In genomic region chr7:29684787-29685650, GRCh38 we compare ENCODE assay signal across 8 cellular contexts.
DNase-seq lines count a peak whose midpoint lies in the region; ATAC-seq and TF ChIP-seq lines count a peak whose summit lies in the region.

No MANE protein-coding gene starts in this region.

- ATAC-seq in GM19351 (IDR thresholded peaks at IDR 0.05; ENCODE audit: unreplicated experiment) (peak; percentile 71), HG03460 (IDR thresholded peaks at IDR 0.05; ENCODE audit: unreplicated experiment) (peak; percentile 82)
- ATAC-seq in naive thymus-derived CD4-positive, alpha-beta T cell, result peak; percentile 86

- H3K4me1 ChIP-seq in naive thymus-derived CD4-positive, alpha-beta T cell (ENCODE audit: control insufficient read depth in 2 of 2, insufficient read depth in 2 of 2, low read length in 2 of 2), result no peaks in the 10 kb centered on the region

- no peaks in the 10 kb centered on the region for H3K27me3 ChIP-seq in naive thymus-derived CD4-positive, alpha-beta T cell (ENCODE audit: control insufficient read depth in 2 of 2, insufficient read depth in 2 of 2, low read length in 2 of 2)

- CTCF ChIA-PET in naive thymus-derived CD4-positive, alpha-beta T cell (lab: Charles Lee), result no interaction called here

- DNase-seq in OCI-M1 (lab: John Stamatoyannopoulos, UW) (peak; percentile 64), fibroblast of peridontal ligament (ENCODE audit: extremely low read depth) (peak; percentile 57), stromal cell of bone marrow (ENCODE audit: low read depth) (peak; percentile 45)
- DNase-seq in activated T-helper 2 cell treated with anti-CD3 and anti-CD28 coated beads, Interferon-gamma antibody, Interleukin-2, Interleukin-4, amounts not matched to agents 10 μg/mL and 5 μg/mL and 100 μg/mL, durations not matched to agents 14 hours and 24 hours and 36 hours (ENCODE audit: low spot score), result peak; percentile 46
- peak in 8 of 9 donors; percentile 13 to 58 (median 40) for DNase-seq in naive thymus-derived CD4-positive, alpha-beta T cell

- peaks cover 46% of the 10 kb centered on the region for H3K27me3 Mint-ChIP-seq in activated T-helper 2 cell treated with anti-CD3 and anti-CD28 coated beads, Interferon-gamma antibody, Interleukin-2, Interleukin-4, amounts not matched to agents 10 μg/mL and 5 μg/mL and 100 μg/mL, durations not matched to agents 14 hours and 24 hours and 36 hours (ENCODE audit: low read depth)
- peaks cover 5 to 43% (median 20%) of the 10 kb centered on the region in 5 donors for H3K27me3 Mint-ChIP-seq in naive thymus-derived CD4-positive, alpha-beta T cell

- H3K36me3 ChIP-seq in naive thymus-derived CD4-positive, alpha-beta T cell (ENCODE audit: control insufficient read depth in 2 of 3, insufficient read depth in 3 of 3, low read length in 3 of 3), result no peaks in the 10 kb centered on the region

- intact Hi-C loops in activated T-helper 2 cell treated with anti-CD3 and anti-CD28 coated beads, Interferon-gamma antibody, Interleukin-2, Interleukin-4, amounts not matched to agents 10 μg/mL and 5 μg/mL and 100 μg/mL, durations not matched to agents 14 hours and 24 hours and 36 hours (cut with micrococcal nuclease), result no loop called here
- intact Hi-C loops in naive thymus-derived CD4-positive, alpha-beta T cell (cut with micrococcal nuclease), result no loop called here

- H3K9me3 Mint-ChIP-seq in activated T-helper 2 cell treated with anti-CD3 and anti-CD28 coated beads, Interferon-gamma antibody, Interleukin-2, Interleukin-4, amounts not matched to agents 10 μg/mL and 5 μg/mL and 100 μg/mL, durations not matched to agents 14 hours and 24 hours and 36 hours, result no peaks in the 10 kb centered on the region
- no peaks in the 10 kb centered on the region for H3K9me3 Mint-ChIP-seq in naive thymus-derived CD4-positive, alpha-beta T cell

- POLR2A ChIA-PET in naive thymus-derived CD4-positive, alpha-beta T cell (lab: Charles Lee), result no interaction called here

- H3K36me3 Mint-ChIP-seq in activated T-helper 2 cell treated with anti-CD3 and anti-CD28 coated beads, Interferon-gamma antibody, Interleukin-2, Interleukin-4, amounts not matched to agents 10 μg/mL and 5 μg/mL and 100 μg/mL, durations not matched to agents 14 hours and 24 hours and 36 hours (ENCODE audit: low read depth), result no peaks in the 10 kb centered on the region
- H3K36me3 Mint-ChIP-seq in naive thymus-derived CD4-positive, alpha-beta T cell, result peaks cover 0 to 3% (median 0%) of the 10 kb centered on the region in 5 donors

- H3K4me3 ChIP-seq in naive thymus-derived CD4-positive, alpha-beta T cell (ENCODE audit: low read length), result peak overlapping the region; percentile 35

- TF ChIP-seq CTCF in C4-2B (conservative IDR thresholded peaks at IDR 0.05), result 0 out of 2 replicates have a peak, but pooled peaks have one; percentile 4

- H3K9me3 ChIP-seq in naive thymus-derived CD4-positive, alpha-beta T cell (ENCODE audit: control insufficient read depth in 2 of 3, low read length in 3 of 3), result no peaks in the 10 kb centered on the region

- no peak overlapping the region for H3K27ac Mint-ChIP-seq in activated T-helper 2 cell treated with anti-CD3 and anti-CD28 coated beads, Interferon-gamma antibody, Interleukin-2, Interleukin-4, amounts not matched to agents 10 μg/mL and 5 μg/mL and 100 μg/mL, durations not matched to agents 14 hours and 24 hours and 36 hours
- peak overlapping the region in 2 of 9 donors; percentile 55 to 71 for H3K27ac Mint-ChIP-seq in naive thymus-derived CD4-positive, alpha-beta T cell

- peak overlapping the region; percentile 70 for H3K4me3 Mint-ChIP-seq in activated T-helper 2 cell treated with anti-CD3 and anti-CD28 coated beads, Interferon-gamma antibody, Interleukin-2, Interleukin-4, amounts not matched to agents 10 μg/mL and 5 μg/mL and 100 μg/mL, durations not matched to agents 14 hours and 24 hours and 36 hours (ENCODE audit: low read depth)
- H3K4me3 Mint-ChIP-seq in naive thymus-derived CD4-positive, alpha-beta T cell, result peak overlapping the region; percentile 73 to 99 (median 83)

- peak overlapping the region; percentile 73 for H3K27ac ChIP-seq in C4-2B
- H3K27ac ChIP-seq in naive thymus-derived CD4-positive, alpha-beta T cell (ENCODE audit: low read depth, low read length), result peak overlapping the region; percentile 53

- H3K4me1 Mint-ChIP-seq in activated T-helper 2 cell treated with anti-CD3 and anti-CD28 coated beads, Interferon-gamma antibody, Interleukin-2, Interleukin-4, amounts not matched to agents 10 μg/mL and 5 μg/mL and 100 μg/mL, durations not matched to agents 14 hours and 24 hours and 36 hours (ENCODE audit: low read depth), result peaks cover 3% of the 10 kb centered on the region
- peaks cover 0 to 10% (median 6%) of the 10 kb centered on the region in 7 donors for H3K4me1 Mint-ChIP-seq in naive thymus-derived CD4-positive, alpha-beta T cell

Comparison
In these comparisons a context has a peak if more than half of its experiments do, and no peak if none do; other contexts are left out.
1. Peak in every context shown above with its lines: DNase-seq, ATAC-seq, H3K4me3 ChIP-seq and H3K27ac ChIP-seq.